11 cellular contexts compared by ENCODE assay signal in the genomic region with DNA sequence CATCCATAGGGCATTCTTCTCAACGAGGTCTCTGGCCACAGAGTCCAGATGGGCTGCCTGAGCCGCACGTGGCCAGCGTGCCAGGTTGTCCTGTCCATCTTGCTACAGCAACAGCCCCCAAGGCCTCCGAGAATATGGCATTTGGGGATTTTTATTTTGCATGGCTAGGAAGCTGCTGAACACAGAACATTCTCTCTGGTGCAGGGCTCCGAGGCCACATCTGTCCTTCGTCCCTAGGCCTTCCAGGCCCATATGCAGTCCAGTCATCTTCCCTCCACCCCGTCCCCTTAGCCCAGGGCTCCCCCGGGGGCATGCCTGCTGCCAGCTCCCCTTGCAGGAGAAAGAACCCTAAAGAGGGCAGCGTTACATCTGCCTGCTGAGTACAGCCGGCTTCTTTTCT. TPM values are rescaled to one million over a fixed set of nuclear protein-coding genes. Genes with fewer than 3 reads are reported as not detected.
DNase-seq lines count a peak whose midpoint lies in the region; ATAC-seq and TF ChIP-seq lines count a peak whose summit lies in the region.
"Had no signal": no experiment of that assay in that cellular context is flagged by ENCODE, and none has a peak within 500 bp of the region (broad histone marks: within the 10 kb centered on the region; RNA-seq: fewer than 3 reads in every experiment).

No MANE protein-coding gene starts in this region.

- CTCF ChIA-PET in activated CD8-positive, alpha-beta T cell treated with anti-CD3 and anti-CD28 coated beads, Interleukin-2, amount 10 ng/mL, durations not matched to agents 7 days and 5 days (lab: Charles Lee), result interaction anchor here (0.8 to 3.8 kb wide), 11 partner anchors 11 to 133 kb away, joined by 3 to 54 read pairs (median 4); no protein-coding TSS in a partner anchor
- CTCF ChIA-PET in OCI-LY7 (lab: Charles Lee; ENCODE audit: unreplicated experiment), result no interaction called here

- DNase-seq in right cardiac atrium (peak in 2 of 3 donors; percentile 59 to 60), left ventricle myocardium superior (no peak), naive B cell (no peak), type B pancreatic cell (ENCODE audit: extremely low spot score, unreplicated experiment) (no peak), HPDE6-E6E7 (ENCODE audit: extremely low spot score) (no peak), OCI-LY7 (ENCODE audit: low spot score) (no peak)
- DNase-seq in activated CD8-positive, alpha-beta T cell treated with anti-CD3 and anti-CD28 coated beads, Interleukin-2, amount 10 ng/mL, durations not matched to agents 7 days and 5 days, result no peak
- DNase-seq: kidney, SHP77 had no signal

- no peak overlapping the region for H2AFZ ChIP-seq in OCI-LY7 (ENCODE audit: low read length)

- H3K9me3 ChIP-seq in right cardiac atrium (ENCODE audit: control insufficient read depth, low read length), result no peaks in the 10 kb centered on the region
- H3K9me3 ChIP-seq in OCI-LY7 (ENCODE audit: low read length), result no peaks in the 10 kb centered on the region
- H3K9me3 ChIP-seq: upper lobe of left lung had no signal

- ATAC-seq in right cardiac atrium, result no peak
- ATAC-seq in left ventricle myocardium superior, result no peak
- ATAC-seq in activated CD8-positive, alpha-beta T cell treated with anti-CD3 and anti-CD28 coated beads, Interleukin-2, amount 10 ng/mL, durations not matched to agents 7 days and 5 days, result no peak
- no peak for ATAC-seq in naive B cell (ENCODE audit: low read depth in 2 of 2)
- ATAC-seq in HG03460 (IDR thresholded peaks at IDR 0.05; ENCODE audit: unreplicated experiment), result no peak

- no peaks in the 10 kb centered on the region; the same call in 1 of the 2 replicates for H3K79me2 ChIP-seq in OCI-LY7 (ENCODE audit: insufficient read depth, low read depth, low read length)

- no peak overlapping the region for H3K4me2 ChIP-seq in OCI-LY7 (ENCODE audit: low read length)

- peaks cover 43% of the 10 kb centered on the region for H3K4me1 Mint-ChIP-seq in activated CD8-positive, alpha-beta T cell treated with anti-CD3 and anti-CD28 coated beads, Interleukin-2, amount 10 ng/mL, durations not matched to agents 7 days and 5 days (ENCODE audit: low read depth)
- H3K4me1 Mint-ChIP-seq in naive B cell (peaks cover 16 to 41% (median 31%) of the 10 kb centered on the region in 3 donors), type B pancreatic cell (ENCODE audit: unreplicated experiment) (peaks cover 50% of the 10 kb centered on the region)

- no peak for TF ChIP-seq CTCF in type B pancreatic cell (conservative IDR thresholded peaks at IDR 0.05)
- TF ChIP-seq CTCF in OCI-LY7 (conservative IDR thresholded peaks at IDR 0.05; ENCODE audit: low read length), result no peak

- intact Hi-C loops in right cardiac atrium (cut with DNase I), result loop anchor here in 1 of 4 donors (10.0 kb wide), 1 partner anchor 174 kb away; no protein-coding TSS in a partner anchor
- intact Hi-C loops in left ventricle myocardium superior (cut with micrococcal nuclease), result no loop called here
- intact Hi-C loops in OCI-LY7 (cut with micrococcal nuclease; ENCODE audit: unreplicated experiment), result loop anchor here (2.0 to 5.0 kb wide), 2 partner anchors 28 to 146 kb away; no protein-coding TSS in a partner anchor

- H3K4me3 ChIP-seq in right cardiac atrium (ENCODE audit: low read length), result no peak overlapping the region
- no peak overlapping the region for H3K4me3 ChIP-seq in OCI-LY7 (ENCODE audit: low read depth, low read length, poor library complexity, severe bottlenecking)

- no peaks in the 10 kb centered on the region for H3K36me3 ChIP-seq in OCI-LY7 (ENCODE audit: insufficient read depth, low read length)
- H3K36me3 ChIP-seq: upper lobe of left lung had no signal

- no TSS peak for BruUV-seq in OCI-LY7 (replicated peaks; lab: Mats Ljungman, UMichigan)

- no peaks in the 10 kb centered on the region for H3K27me3 Mint-ChIP-seq in activated CD8-positive, alpha-beta T cell treated with anti-CD3 and anti-CD28 coated beads, Interleukin-2, amount 10 ng/mL, durations not matched to agents 7 days and 5 days (ENCODE audit: low read depth)
- no peaks in the 10 kb centered on the region for H3K27me3 Mint-ChIP-seq in naive B cell
- no peaks in the 10 kb centered on the region for H3K27me3 Mint-ChIP-seq in type B pancreatic cell

- peaks cover 16% of the 10 kb centered on the region for H3K36me3 Mint-ChIP-seq in activated CD8-positive, alpha-beta T cell treated with anti-CD3 and anti-CD28 coated beads, Interleukin-2, amount 10 ng/mL, durations not matched to agents 7 days and 5 days (ENCODE audit: low read depth)
- H3K36me3 Mint-ChIP-seq in naive B cell, result no peaks in the 10 kb centered on the region
- H3K36me3 Mint-ChIP-seq in type B pancreatic cell, result peaks cover 4% of the 10 kb centered on the region

- H3K4me1 ChIP-seq in right cardiac atrium (ENCODE audit: control insufficient read depth, insufficient read depth, low read length) (peaks cover 4% of the 10 kb centered on the region), OCI-LY7 (ENCODE audit: insufficient read depth, low read length, poor library complexity, severe bottlenecking) (peaks cover 19% of the 10 kb centered on the region)

- H3K9me3 Mint-ChIP-seq in activated CD8-positive, alpha-beta T cell treated with anti-CD3 and anti-CD28 coated beads, Interleukin-2, amount 10 ng/mL, durations not matched to agents 7 days and 5 days (ENCODE audit: insufficient read depth), result no peaks in the 10 kb centered on the region
- H3K9me3 Mint-ChIP-seq in naive B cell (no peaks in the 10 kb centered on the region), type B pancreatic cell (no peaks in the 10 kb centered on the region)

- no peaks in the 10 kb centered on the region for H3K27me3 ChIP-seq in right cardiac atrium (ENCODE audit: control insufficient read depth, insufficient read depth)
- H3K27me3 ChIP-seq: upper lobe of left lung had no signal

- H3K9me2 ChIP-seq in OCI-LY7 (ENCODE audit: insufficient read depth, low read length), result no peaks in the 10 kb centered on the region

- H3K27ac Mint-ChIP-seq in activated CD8-positive, alpha-beta T cell treated with anti-CD3 and anti-CD28 coated beads, Interleukin-2, amount 10 ng/mL, durations not matched to agents 7 days and 5 days, result no peak overlapping the region
- H3K27ac Mint-ChIP-seq in naive B cell, result peak overlapping the region in 3 of 6 donors; percentile 42 to 92 (median 78)
- no peak overlapping the region for H3K27ac Mint-ChIP-seq in type B pancreatic cell

- peak overlapping the region; percentile 86 for H3K4me3 Mint-ChIP-seq in activated CD8-positive, alpha-beta T cell treated with anti-CD3 and anti-CD28 coated beads, Interleukin-2, amount 10 ng/mL, durations not matched to agents 7 days and 5 days
- H3K4me3 Mint-ChIP-seq in naive B cell (peak overlapping the region in 6 of 8 donors; percentile 15 to 97 (median 89)), type B pancreatic cell (peak overlapping the region; percentile 94)

- H4K20me1 ChIP-seq in OCI-LY7 (ENCODE audit: insufficient read depth, low read length), result peaks cover 22% of the 10 kb centered on the region

- POLR2A ChIA-PET in activated CD8-positive, alpha-beta T cell treated with anti-CD3 and anti-CD28 coated beads, Interleukin-2, amount 10 ng/mL, durations not matched to agents 7 days and 5 days (lab: Charles Lee), result interaction anchor here (0.6 to 1.4 kb wide), 5 partner anchors 14 to 131 kb away, joined by 3 to 4 read pairs (median 3); no protein-coding TSS in a partner anchor
- POLR2A ChIA-PET in OCI-LY7 (lab: Charles Lee), result no interaction called here

- 75% methylated on average over 11 of the region's 11 CpGs for WGBS in right cardiac atrium

- H3K27ac ChIP-seq in right cardiac atrium (ENCODE audit: low read length) (no peak overlapping the region), OCI-LY7 (ENCODE audit: low read depth, low read length, poor library complexity, severe bottlenecking) (no peak overlapping the region)
- H3K27ac ChIP-seq: upper lobe of left lung had no signal

RNA-seq across cellular contexts. Expression of a gene that starts 2.3 kb away (rescaled TPM):
- total RNA-seq in right cardiac atrium (10 to 100 TPM; 18.3 to 29.1 (median 25.4) TPM), left ventricle myocardium superior (25.6 TPM), type B pancreatic cell (ENCODE audit: low replicate concordance) (24.0 and 39.0 TPM in 2 replicates), OCI-LY7 (2022) (16.3 and 20.6 TPM in 2 replicates)
- polyA plus RNA-seq in right cardiac atrium (7.8 TPM), naive B cell (ENCODE audit: low read depth in 6 of 6) (1 to 10 TPM in 5 of 6 donors, not detected in 1; 1.5 to 6.8 (median 2.8) TPM)
- total RNA-seq in activated CD8-positive, alpha-beta T cell treated with anti-CD3 and anti-CD28 coated beads, Interleukin-2, amount 10 ng/mL, durations not matched to agents 7 days and 5 days, result 10 to 100 TPM; 50.7 to 58.8 TPM
- 7.7 and 10.2 TPM in 2 replicates for total RNA-seq in OCI-LY7 (2014; rRNA removed; shearing (Covaris generic))

Comparison
In these comparisons a context has a peak if more than half of its experiments do, and no peak if none do; other contexts are left out.
1. DNase-seq: peak in right cardiac atrium (2 of 3); none in left ventricle myocardium superior (single experiment), activated CD8-positive, alpha-beta T cell treated with anti-CD3 and anti-CD28 coated beads, Interleukin-2, amount 10 ng/mL, durations not matched to agents 7 days and 5 days (single experiment), naive B cell (single experiment), type B pancreatic cell (single experiment), HPDE6-E6E7 (single experiment) and OCI-LY7 (single experiment).
2. Peak in every context shown above with its lines, with median percentiles within 50 percentile points of each other: H3K4me3 Mint-ChIP-seq.